22 cellular contexts compared by ENCODE assay signal in genomic region chr2:124649001-124649400, GRCh38.
A peak's percentile ranks its signal among the peaks of the same experiment; 100 is the strongest.
DNase-seq lines count a peak whose midpoint lies in the region; ATAC-seq, FAIRE-seq and TF ChIP-seq lines count a peak whose summit lies in the region.
"Had no signal": no experiment of that assay in that cellular context is flagged by ENCODE, and none has a peak within 500 bp of the region (broad histone marks: within the 10 kb centered on the region; RNA-seq: fewer than 3 reads in every experiment).

No MANE protein-coding gene starts in this region.

- no peaks in the 10 kb centered on the region for H3K79me2 ChIP-seq in PC-9 (ENCODE audit: low read depth)

- H3K4me2 ChIP-seq in PC-9, result peak overlapping the region; percentile 34; the same call in 1 of the 2 replicates
- H3K4me2 ChIP-seq: A549 had no signal

- H3K4me3 ChIP-seq in PC-9, result peak overlapping the region; percentile 22; the same call in 1 of the 2 replicates
- no peak overlapping the region for H3K4me3 ChIP-seq in pancreas
- H3K4me3 ChIP-seq in aorta (ENCODE audit: low read length in 2 of 2), result no peak overlapping the region
- H3K4me3 ChIP-seq: A549, GM23248 had no signal

- ATAC-seq in pancreas, result no peak
- no peak for ATAC-seq in aorta (ENCODE audit: low FRiP score)
- ATAC-seq: A549, HepG2 had no signal

- FAIRE-seq in pancreas (lab: Jason Lieb, UNC), result no peak
- FAIRE-seq: A549, GM12892, GM18507, H54, HepG2 had no signal

- intact Hi-C loops in PC-9 (cut with micrococcal nuclease; ENCODE audit: unreplicated experiment) (no loop called here), pancreas (cut with DNase I) (no loop called here), aorta (cut with DNase I) (no loop called here)

- TF ChIP-seq CTCF in PC-9 (conservative IDR thresholded peaks at IDR 0.05) (no peak), pancreas (IDR thresholded peaks at IDR 0.05) (no peak)

- no TSS peak for BruUV-seq in PC-9 (replicated peaks; lab: Mats Ljungman, UMichigan)

- peak overlapping the region; percentile 41; the same call in 1 of the 2 replicates for H2AFZ ChIP-seq in PC-9
- H2AFZ ChIP-seq: GM23248 had no signal

- H3K36me3 ChIP-seq in PC-9 (ENCODE audit: low read depth) (no peaks in the 10 kb centered on the region), pancreas (no peaks in the 10 kb centered on the region), aorta (ENCODE audit: control insufficient read depth in 1 of 2, insufficient read depth in 2 of 2, low read length in 1 of 2) (no peaks in the 10 kb centered on the region)

- no peaks in the 10 kb centered on the region for H4K20me1 ChIP-seq in PC-9 (ENCODE audit: insufficient read depth)

- no peaks in the 10 kb centered on the region for H3K9me2 ChIP-seq in PC-9 (ENCODE audit: insufficient read depth)

- no peak overlapping the region for H3K27ac ChIP-seq in PC-9
- H3K27ac ChIP-seq in pancreas, result no peak overlapping the region
- H3K27ac ChIP-seq in aorta (ENCODE audit: low read depth in 1 of 2, low read length in 2 of 2), result no peak overlapping the region
- H3K27ac ChIP-seq: 22Rv1, A549, C4-2B, GM23248 had no signal

- H3K4me1 ChIP-seq in PC-9 (replicated peaks; ENCODE audit: insufficient read depth) (no peaks in the 10 kb centered on the region), pancreas (no peaks in the 10 kb centered on the region), aorta (ENCODE audit: control insufficient read depth in 1 of 2, insufficient read depth in 2 of 2, low read length in 2 of 2) (no peaks in the 10 kb centered on the region)
- H3K4me1 ChIP-seq: A549, Caco-2 had no signal

- CTCF ChIA-PET in PC-9 (lab: Charles Lee), result no interaction called here

- H3K9me3 ChIP-seq in PC-9 (ENCODE audit: insufficient read depth, low read depth) (no peaks in the 10 kb centered on the region), pancreas (no peaks in the 10 kb centered on the region), aorta (ENCODE audit: control insufficient read depth, low read length) (no peaks in the 10 kb centered on the region)
- H3K9me3 ChIP-seq: A549, Caco-2 had no signal

- H3F3A ChIP-seq in PC-9 (ENCODE audit: insufficient read depth, low read depth), result no peaks in the 10 kb centered on the region

- in situ Hi-C loops in Caki2 (cut with HindIII; ENCODE audit: low pct_unique_long_range_greater_than_20kb, low sequenced_read_pairs) (no loop called here), KBM-7 (cut with MboI; ENCODE audit: low pct_unique_long_range_greater_than_20kb, low sequenced_read_pairs) (no loop called here)

- POLR2A ChIA-PET in PC-9 (lab: Charles Lee; ENCODE audit: unreplicated experiment), result no interaction called here

- 53 to 73% methylated on average over 6 of the region's 6 CpGs for WGBS in pancreas, 2 donors
- WGBS in aorta, 2 donors, result 56 to 57% methylated on average over 6 of the region's 6 CpGs

- DNase-seq in Caki2 (ENCODE audit: low read depth) (peak; percentile 22), PC-9 (no peak), kidney tubule cell (ENCODE audit: low spot score) (peak; percentile 76), renal cortical epithelial cell (ENCODE audit: low read depth) (peak; percentile 79), pancreas (no peak), KBM-7 (no peak), aorta (no peak)
- DNase-seq: AML-193; Caco-2; CD4-positive, alpha-beta T cell; DMS153; DMS79; GDM1; GM23248; HCEC 1CT had no signal

- H3K27me3 ChIP-seq in PC-9 (ENCODE audit: insufficient read depth, low read depth) (peaks cover 20% of the 10 kb centered on the region), pancreas (no peaks in the 10 kb centered on the region), aorta (ENCODE audit: control insufficient read depth in 1 of 2, insufficient read depth in 2 of 2, low read length in 1 of 2) (no peaks in the 10 kb centered on the region)

Comparison
In these comparisons a context has a peak if more than half of its experiments do, and no peak if none do; other contexts are left out.
1. DNase-seq: peak in Caki2 (single experiment), kidney tubule cell (single experiment) and renal cortical epithelial cell (single experiment); none in PC-9 (0 of 2), pancreas (0 of 6), KBM-7 (single experiment) and aorta (0 of 2).